Comparison of ENCODE assay signal across 9 cellular contexts in the genomic region with DNA sequence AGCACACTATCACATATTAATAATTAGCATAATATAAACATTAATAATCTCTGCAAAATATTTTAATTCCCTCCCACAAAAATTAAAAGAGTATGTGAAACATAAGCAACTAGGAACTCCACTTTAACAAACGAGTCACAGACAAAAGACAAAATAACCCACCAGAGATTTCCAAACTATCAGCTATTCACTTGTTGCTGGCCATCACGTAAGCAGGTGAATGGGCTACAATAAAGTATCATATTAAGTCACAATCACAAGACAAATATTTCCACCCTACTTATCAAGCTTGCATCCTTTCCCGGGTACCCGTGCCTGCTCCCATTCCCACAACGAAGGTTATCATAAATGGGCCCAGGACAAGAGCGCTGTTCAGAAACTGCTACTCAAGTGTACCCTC. TPM values are rescaled to one million over a fixed set of nuclear protein-coding genes. Genes with fewer than 3 reads are reported as not detected.
DNase-seq lines count a peak whose midpoint lies in the region; ATAC-seq and TF ChIP-seq lines count a peak whose summit lies in the region.
"Had no signal": no experiment of that assay in that cellular context is flagged by ENCODE, and none has a peak within 500 bp of the region (broad histone marks: within the 10 kb centered on the region; RNA-seq: fewer than 3 reads in every experiment).

No MANE protein-coding gene starts in this region.

- intact Hi-C loops in PC-9 (cut with micrococcal nuclease; ENCODE audit: unreplicated experiment) (no loop called here), psoas muscle (cut with DNase I) (no loop called here)

- H2AFZ ChIP-seq in PC-9, result no peak overlapping the region

- H3K4me3 ChIP-seq in PC-9 (peak overlapping the region; percentile 92; the same call in 1 of the 2 replicates), epithelial cell of esophagus (ENCODE audit: low read length) (peak overlapping the region; percentile 85), psoas muscle (peak overlapping the region; percentile 96)

- no peaks in the 10 kb centered on the region for H3K9me3 Mint-ChIP-seq in activated CD8-positive, alpha-beta memory T cell treated with anti-CD3 and anti-CD28 coated beads, Interleukin-2, amount 10 ng/mL, durations not matched to agents 7 days and 5 days (ENCODE audit: low read depth)

- H4K20me1 ChIP-seq in PC-9 (ENCODE audit: insufficient read depth), result peaks cover 65% of the 10 kb centered on the region

- POLR2A ChIA-PET in PC-9 (lab: Charles Lee; ENCODE audit: unreplicated experiment), result no interaction called here

- peaks cover 76% of the 10 kb centered on the region for H3K79me2 ChIP-seq in PC-9 (ENCODE audit: low read depth)

- 28 to 39% (median 32%) methylated on average over 6 of the region's 6 CpGs for WGBS in psoas muscle, 3 donors

- H3K4me3 Mint-ChIP-seq in activated CD8-positive, alpha-beta memory T cell treated with anti-CD3 and anti-CD28 coated beads, Interleukin-2, amount 10 ng/mL, durations not matched to agents 7 days and 5 days, result no peak overlapping the region

- no peak for ATAC-seq in psoas muscle
- no peak for ATAC-seq in activated CD8-positive, alpha-beta memory T cell treated with anti-CD3 and anti-CD28 coated beads, Interleukin-2, amount 10 ng/mL, durations not matched to agents 7 days and 5 days

- H3K4me1 Mint-ChIP-seq in activated CD8-positive, alpha-beta memory T cell treated with anti-CD3 and anti-CD28 coated beads, Interleukin-2, amount 10 ng/mL, durations not matched to agents 7 days and 5 days, result peaks cover 29% of the 10 kb centered on the region

- H3K4me1 ChIP-seq in PC-9 (replicated peaks; ENCODE audit: insufficient read depth) (peaks cover 26% of the 10 kb centered on the region), psoas muscle (peaks cover 38% of the 10 kb centered on the region)

- H3K27me3 Mint-ChIP-seq in activated CD8-positive, alpha-beta memory T cell treated with anti-CD3 and anti-CD28 coated beads, Interleukin-2, amount 10 ng/mL, durations not matched to agents 7 days and 5 days, result no peaks in the 10 kb centered on the region

- DNase-seq in NCI-H2107 treated with DMSO at 0.1 percent for 48 hours (lab: John Stamatoyannopoulos, UW; ENCODE audit: unreplicated experiment) (peak; percentile 16), NCI-H2107 (lab: John Stamatoyannopoulos, UW) (no peak), PC-9 (no peak), epithelial cell of esophagus (ENCODE audit: low read depth) (no peak), psoas muscle (no peak), HPDE6-E6E7 (ENCODE audit: extremely low spot score) (no peak)
- no peak for DNase-seq in stimulated activated CD4-positive, alpha-beta T cell treated with anti-CD3 and anti-CD28 coated beads, Interleukin-1b, Interleukin-23, amount 100 ng/mL, for 48 hours
- no peak for DNase-seq in activated CD8-positive, alpha-beta memory T cell treated with anti-CD3 and anti-CD28 coated beads, Interleukin-2, amount 10 ng/mL, durations not matched to agents 7 days and 5 days
- DNase-seq: stimulated activated CD4-positive, alpha-beta T cell treated with anti-CD3 and anti-CD28 coated beads, Interleukin-4, amount 100 ng/mL, for 4 hours had no signal

- H3K9me3 ChIP-seq in PC-9 (ENCODE audit: insufficient read depth, low read depth) (no peaks in the 10 kb centered on the region), psoas muscle (no peaks in the 10 kb centered on the region)

- H3K27ac ChIP-seq in PC-9, result no peak overlapping the region
- no peak overlapping the region for H3K27ac ChIP-seq in psoas muscle

- TF ChIP-seq CTCF in PC-9 (conservative IDR thresholded peaks at IDR 0.05) (no peak), epithelial cell of esophagus (IDR thresholded peaks at IDR 0.05; ENCODE audit: insufficient read depth, low read depth, low read length, missing control alignments) (no peak), psoas muscle (IDR thresholded peaks at IDR 0.05) (no peak)

- no peaks in the 10 kb centered on the region for H3K36me3 ChIP-seq in PC-9 (ENCODE audit: low read depth)
- no peaks in the 10 kb centered on the region for H3K36me3 ChIP-seq in psoas muscle (ENCODE audit: insufficient read depth in 1 of 2, low read depth in 1 of 2)

- no peaks in the 10 kb centered on the region for H3K9me2 ChIP-seq in PC-9 (ENCODE audit: insufficient read depth)

- H3K27me3 ChIP-seq in PC-9 (ENCODE audit: insufficient read depth, low read depth) (no peaks in the 10 kb centered on the region), psoas muscle (ENCODE audit: insufficient read depth in 3 of 3, low read length in 2 of 3) (no peaks in the 10 kb centered on the region)

- H3K4me2 ChIP-seq in PC-9, result peak overlapping the region; percentile 85

- peaks cover 9% of the 10 kb centered on the region for H3K36me3 Mint-ChIP-seq in activated CD8-positive, alpha-beta memory T cell treated with anti-CD3 and anti-CD28 coated beads, Interleukin-2, amount 10 ng/mL, durations not matched to agents 7 days and 5 days

- no peak overlapping the region for H3K27ac Mint-ChIP-seq in activated CD8-positive, alpha-beta memory T cell treated with anti-CD3 and anti-CD28 coated beads, Interleukin-2, amount 10 ng/mL, durations not matched to agents 7 days and 5 days

- H3F3A ChIP-seq in PC-9 (ENCODE audit: insufficient read depth, low read depth), result no peaks in the 10 kb centered on the region

- CTCF ChIA-PET in PC-9 (lab: Charles Lee), result no interaction called here
- CTCF ChIA-PET in activated CD8-positive, alpha-beta memory T cell treated with anti-CD3 and anti-CD28 coated beads, Interleukin-2, amount 10 ng/mL, durations not matched to agents 7 days and 5 days (lab: Charles Lee), result no interaction called here

- no TSS peak for BruUV-seq in PC-9 (replicated peaks; lab: Mats Ljungman, UMichigan)

RNA-seq across cellular contexts. Expression of a gene that starts 2.5 kb away (rescaled TPM):
- total RNA-seq in PC-9 (2021) (129 and 131 TPM in 2 replicates), psoas muscle (10 to 100 TPM; 39.6 to 60.1 (median 47.7) TPM)
- polyA plus RNA-seq in psoas muscle, result 10 to 100 TPM; 45.6 to 74.1 (median 55.0) TPM
- total RNA-seq in activated CD8-positive, alpha-beta memory T cell treated with anti-CD3 and anti-CD28 coated beads, Interleukin-2, amount 10 ng/mL, durations not matched to agents 7 days and 5 days, result 10 to 100 TPM; 62.4 to 75.5 TPM
